8 cellular contexts compared by ENCODE assay signal in the genomic region with DNA sequence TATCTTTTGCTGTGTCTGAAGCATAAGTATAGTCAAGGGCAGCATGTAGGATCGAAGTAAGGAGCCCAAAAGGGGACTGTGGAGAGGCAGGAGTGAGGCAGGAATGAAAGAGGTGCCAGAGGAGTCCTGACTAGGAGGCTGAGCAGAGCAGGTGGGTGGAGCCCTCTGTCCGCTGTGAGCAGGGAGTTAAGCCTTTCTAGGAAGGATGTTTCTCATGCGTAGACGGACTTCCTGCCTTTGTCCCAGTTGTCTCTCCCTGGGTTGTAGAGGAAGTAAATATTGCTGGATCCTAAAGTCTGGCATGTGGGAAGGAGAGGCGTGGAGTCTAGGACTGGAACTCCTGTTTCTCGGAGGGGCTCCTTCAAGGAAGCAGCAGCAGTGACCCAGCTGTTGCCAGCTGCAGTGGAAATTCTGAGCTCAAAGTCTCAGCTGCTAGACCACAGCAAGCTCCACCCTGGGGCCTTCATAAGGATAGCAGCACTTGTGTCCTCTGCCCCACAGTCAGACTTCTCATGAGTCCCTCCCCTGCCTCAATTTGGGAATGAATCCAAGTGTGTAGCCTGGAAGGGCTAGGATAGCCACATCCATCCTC. TPM values are rescaled to one million over a fixed set of nuclear protein-coding genes. Genes with fewer than 3 reads are reported as not detected.
DNase-seq lines count a peak whose midpoint lies in the region; ATAC-seq and TF ChIP-seq lines count a peak whose summit lies in the region.

No MANE protein-coding gene starts in this region.

- CTCF ChIA-PET in GM10248 (lab: Yijun Ruan, JAX), result interaction anchor here (1.0 to 1.2 kb wide), 3 partner anchors 13 to 52 kb away, joined by 3 to 9 read pairs (median 4); no protein-coding TSS in a partner anchor
- CTCF ChIA-PET in activated CD4-positive, alpha-beta T cell treated with anti-CD3 and anti-CD28 coated beads for 36 hours (lab: Charles Lee), result interaction anchor here (0.6 to 1.4 kb wide), 7 partner anchors 10 to 179 kb away, joined by 3 to 4 read pairs (median 3); no protein-coding TSS in a partner anchor

- POLR2A ChIA-PET in GM10248 (lab: Yijun Ruan, JAX), result no interaction called here
- POLR2A ChIA-PET in activated CD4-positive, alpha-beta T cell treated with anti-CD3 and anti-CD28 coated beads for 36 hours (lab: Charles Lee), result no interaction called here

- DNase-seq in GM10248 (ENCODE audit: extremely low spot score) (peak; percentile 58), esophagus muscularis mucosa (ENCODE audit: extremely low spot score) (no peak), myocyte (ENCODE audit: low read depth) (peak; percentile 91), ureter (ENCODE audit: low spot score) (peak; percentile 69), superior temporal gyrus (ENCODE audit: extremely low spot score) (no peak)
- DNase-seq in activated CD4-positive, alpha-beta T cell treated with anti-CD3 and anti-CD28 coated beads for 36 hours, result peak; percentile 68

- H3K4me1 Mint-ChIP-seq in activated CD4-positive, alpha-beta T cell treated with anti-CD3 and anti-CD28 coated beads for 36 hours, result peaks cover 24% of the 10 kb centered on the region

- H3K27me3 Mint-ChIP-seq in activated CD4-positive, alpha-beta T cell treated with anti-CD3 and anti-CD28 coated beads for 36 hours, result no peaks in the 10 kb centered on the region

- H3K4me3 ChIP-seq in esophagus muscularis mucosa, result peak overlapping the region in 3 of 4 donors; percentile 8 to 24 (median 17)

- H3K27ac Mint-ChIP-seq in activated CD4-positive, alpha-beta T cell treated with anti-CD3 and anti-CD28 coated beads for 36 hours, result peak overlapping the region; percentile 11

- TF ChIP-seq POLR2A in esophagus muscularis mucosa (IDR thresholded peaks at IDR 0.05; ENCODE audit: low read depth), result no peak

- 6% methylated on average over 6 of the region's 6 CpGs for WGBS in esophagus muscularis mucosa

- H3K36me3 Mint-ChIP-seq in activated CD4-positive, alpha-beta T cell treated with anti-CD3 and anti-CD28 coated beads for 36 hours (ENCODE audit: low read depth), result no peaks in the 10 kb centered on the region

- ATAC-seq in HG03175 (IDR thresholded peaks at IDR 0.05; ENCODE audit: unreplicated experiment) (peak; percentile 67), HG03097 (IDR thresholded peaks at IDR 0.05; ENCODE audit: low FRiP score, unreplicated experiment) (no peak)
- peak; percentile 85 for ATAC-seq in activated CD4-positive, alpha-beta T cell treated with anti-CD3 and anti-CD28 coated beads for 36 hours

- H3K9me3 Mint-ChIP-seq in activated CD4-positive, alpha-beta T cell treated with anti-CD3 and anti-CD28 coated beads for 36 hours (ENCODE audit: low read depth), result no peaks in the 10 kb centered on the region

- peak overlapping the region; percentile 6 for H3K4me3 Mint-ChIP-seq in activated CD4-positive, alpha-beta T cell treated with anti-CD3 and anti-CD28 coated beads for 36 hours

- peaks cover 44 to 48% (median 46%) of the 10 kb centered on the region in 4 donors for H3K4me1 ChIP-seq in esophagus muscularis mucosa

- no peaks in the 10 kb centered on the region for H3K9me3 ChIP-seq in esophagus muscularis mucosa

- TF ChIP-seq CTCF in GM10248 (IDR thresholded peaks at IDR 0.05; ENCODE audit: control extremely low read depth, extremely low read depth, low read depth, missing control alignments) (no peak), esophagus muscularis mucosa (IDR thresholded peaks at IDR 0.05) (no peak)

- H3K36me3 ChIP-seq in esophagus muscularis mucosa, result peaks cover 12 to 52% (median 39%) of the 10 kb centered on the region in 4 donors

- peak; percentile 40 for TF ChIP-seq EP300 in esophagus muscularis mucosa (IDR thresholded peaks at IDR 0.05)

- peak overlapping the region; percentile 72 to 83 (median 76) for H3K27ac ChIP-seq in esophagus muscularis mucosa (replicated peaks in 1 of 4)

- intact Hi-C loops in activated CD4-positive, alpha-beta T cell treated with anti-CD3 and anti-CD28 coated beads for 36 hours (cut with DNase I, micrococcal nuclease), result no loop called here
- intact Hi-C loops in esophagus muscularis mucosa (cut with DNase I), result no loop called here

- H3K27me3 ChIP-seq in esophagus muscularis mucosa, result no peaks in the 10 kb centered on the region

RNA-seq across cellular contexts. Expression of gene RBMS2, which starts 44.0 kb away (rescaled TPM):
- total RNA-seq in activated CD4-positive, alpha-beta T cell treated with anti-CD3 and anti-CD28 coated beads for 36 hours, result 1 to 10 TPM; 5.0 to 7.0 TPM
- total RNA-seq in esophagus muscularis mucosa, result 10 to 100 TPM; 31.6 to 49.4 (median 40.4) TPM
- total RNA-seq in myocyte, result 9.2 and 9.7 TPM in 2 replicates
- 36.1 TPM for polyA plus RNA-seq in myocyte (2012)
- 49.4 TPM for total RNA-seq in ureter

Comparison
In these comparisons a context has a peak if more than half of its experiments do, and no peak if none do; other contexts are left out.
1. DNase-seq: peak in GM10248 (single experiment), activated CD4-positive, alpha-beta T cell treated with anti-CD3 and anti-CD28 coated beads for 36 hours (single experiment), myocyte (single experiment) and ureter (single experiment); none in esophagus muscularis mucosa (single experiment) and superior temporal gyrus (single experiment).